15 cellular contexts compared by ENCODE assay signal in the genomic region with DNA sequence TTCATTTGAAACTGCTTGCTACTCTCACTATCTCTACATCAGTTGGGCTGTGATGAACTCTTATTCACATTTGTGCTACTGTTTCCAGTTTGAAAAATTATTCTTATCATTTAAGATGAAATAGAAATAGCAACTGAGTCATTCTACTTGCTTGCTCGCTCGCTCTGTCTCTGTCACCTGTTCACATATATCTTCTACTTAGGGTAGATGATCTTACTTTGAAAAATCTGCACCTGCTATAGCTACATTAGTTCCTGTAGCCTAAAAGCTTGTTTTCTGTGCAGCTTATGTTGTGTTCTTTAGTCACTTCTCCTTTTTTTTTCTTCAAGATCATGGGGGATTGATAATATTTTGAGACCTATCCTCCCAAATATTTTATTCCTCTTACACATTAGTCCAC.
"Had no signal": no experiment of that assay in that cellular context is flagged by ENCODE, and none has a peak within 500 bp of the region (broad histone marks: within the 10 kb centered on the region; RNA-seq: fewer than 3 reads in every experiment).

No MANE protein-coding gene starts in this region.

- DNase-seq: activated CD4-positive, alpha-beta T cell treated with anti-CD3 and anti-CD28 coated beads for 48 hours; activated naive CD4-positive, alpha-beta T cell treated with anti-CD3 and anti-CD28 coated beads, Interleukin-2, amount 10 ng/mL, durations not matched to agents 7 days and 5 days; adrenal gland; foreskin keratinocyte; head of caudate nucleus; left colon; mammary epithelial cell; mucosa of descending colon; nephron progenitor cell; stimulated activated CD4-positive, alpha-beta T cell treated with anti-CD3 and anti-CD28 coated beads, Interleukin-12 subunit alpha, Interleukin-12 subunit beta, amount 100 ng/mL, for 4 hours; stimulated activated naive CD4-positive, alpha-beta T cell treated with Interleukin-2 at 50 U/mL for 16 hours; upper lobe of left lung had no signal

- H3K9me3 Mint-ChIP-seq: activated naive CD4-positive, alpha-beta T cell treated with anti-CD3 and anti-CD28 coated beads, Interleukin-2, amount 10 ng/mL, durations not matched to agents 7 days and 5 days had no signal

- H3K4me1 ChIP-seq: foreskin keratinocyte, suprapubic skin, upper lobe of left lung had no signal

- H3K4me3 Mint-ChIP-seq: activated naive CD4-positive, alpha-beta T cell treated with anti-CD3 and anti-CD28 coated beads, Interleukin-2, amount 10 ng/mL, durations not matched to agents 7 days and 5 days; nephron progenitor cell had no signal

- H3K4me1 Mint-ChIP-seq: activated naive CD4-positive, alpha-beta T cell treated with anti-CD3 and anti-CD28 coated beads, Interleukin-2, amount 10 ng/mL, durations not matched to agents 7 days and 5 days; nephron progenitor cell had no signal

- H3K27me3 Mint-ChIP-seq: activated naive CD4-positive, alpha-beta T cell treated with anti-CD3 and anti-CD28 coated beads, Interleukin-2, amount 10 ng/mL, durations not matched to agents 7 days and 5 days had no signal

- H3K27me3 ChIP-seq: foreskin keratinocyte, suprapubic skin, upper lobe of left lung had no signal

- H3K4me3 ChIP-seq: adrenal gland, mucosa of descending colon, suprapubic skin, upper lobe of left lung had no signal

- H3K27ac ChIP-seq: adrenal gland, foreskin keratinocyte, suprapubic skin, upper lobe of left lung, VCaP had no signal

- ATAC-seq: foreskin keratinocyte, left colon, mucosa of descending colon, sciatic nerve had no signal

- H3K27ac Mint-ChIP-seq: activated naive CD4-positive, alpha-beta T cell treated with anti-CD3 and anti-CD28 coated beads, Interleukin-2, amount 10 ng/mL, durations not matched to agents 7 days and 5 days; nephron progenitor cell had no signal

- H3K36me3 Mint-ChIP-seq: activated naive CD4-positive, alpha-beta T cell treated with anti-CD3 and anti-CD28 coated beads, Interleukin-2, amount 10 ng/mL, durations not matched to agents 7 days and 5 days had no signal
